ENCODE assay signal across 1 cellular context in the genomic region with DNA sequence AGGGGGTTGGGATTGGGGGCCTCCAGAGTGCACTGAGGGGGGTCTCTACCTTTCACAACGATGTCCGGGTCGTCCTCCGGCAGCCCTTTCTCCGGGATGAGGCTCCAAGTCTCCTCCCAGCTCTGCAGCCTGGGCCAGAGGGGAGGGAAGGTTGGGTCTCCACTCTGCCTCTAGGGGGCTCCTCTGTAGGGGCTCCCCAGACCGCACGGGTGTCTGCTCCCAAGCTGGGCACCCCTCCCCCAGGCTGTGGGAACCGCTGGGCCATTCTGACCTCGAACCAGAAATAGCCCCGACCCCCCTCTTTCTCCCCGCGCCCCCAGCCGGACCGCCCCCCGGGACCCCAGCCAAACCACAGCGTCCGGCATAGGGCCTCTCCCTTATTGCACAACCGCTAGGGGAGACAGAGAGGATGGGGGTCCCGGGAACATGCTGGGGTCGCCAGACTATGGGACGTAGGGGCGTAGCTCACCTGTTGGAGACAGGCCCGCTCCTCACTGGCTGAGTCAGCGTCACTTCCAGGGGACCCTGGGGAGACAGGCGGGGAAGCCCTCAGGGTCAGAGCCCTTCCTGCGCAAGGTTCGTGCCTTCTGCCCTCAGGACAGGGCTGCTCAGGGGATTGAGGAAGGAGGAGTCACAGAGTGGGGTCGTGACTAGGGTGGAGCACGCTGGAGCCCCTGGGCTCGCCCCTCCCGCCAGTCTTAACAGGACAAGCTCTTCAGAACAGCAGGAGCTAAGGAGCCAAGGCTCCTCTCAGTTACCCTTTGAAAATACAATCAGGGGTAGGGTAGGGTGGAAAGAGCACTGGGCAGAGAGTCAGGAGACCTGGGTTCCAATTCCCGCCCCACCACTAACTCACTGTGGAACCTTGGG.
TF ChIP-seq lines count a peak whose summit lies in the region.

No MANE protein-coding gene starts in this region.

TF ChIP-seq in HCT116, 20 proteins besides CTCF, POLR2A, EP300 and RAD21:
- TF ChIP-seq ZNF274 (IDR thresholded peaks at IDR 0.05; ENCODE audit: low read depth, low read length): no peak
- no peak for TF ChIP-seq SRF (IDR thresholded peaks at IDR 0.05; ENCODE audit: low read depth)
- TF ChIP-seq, protein P1, sequence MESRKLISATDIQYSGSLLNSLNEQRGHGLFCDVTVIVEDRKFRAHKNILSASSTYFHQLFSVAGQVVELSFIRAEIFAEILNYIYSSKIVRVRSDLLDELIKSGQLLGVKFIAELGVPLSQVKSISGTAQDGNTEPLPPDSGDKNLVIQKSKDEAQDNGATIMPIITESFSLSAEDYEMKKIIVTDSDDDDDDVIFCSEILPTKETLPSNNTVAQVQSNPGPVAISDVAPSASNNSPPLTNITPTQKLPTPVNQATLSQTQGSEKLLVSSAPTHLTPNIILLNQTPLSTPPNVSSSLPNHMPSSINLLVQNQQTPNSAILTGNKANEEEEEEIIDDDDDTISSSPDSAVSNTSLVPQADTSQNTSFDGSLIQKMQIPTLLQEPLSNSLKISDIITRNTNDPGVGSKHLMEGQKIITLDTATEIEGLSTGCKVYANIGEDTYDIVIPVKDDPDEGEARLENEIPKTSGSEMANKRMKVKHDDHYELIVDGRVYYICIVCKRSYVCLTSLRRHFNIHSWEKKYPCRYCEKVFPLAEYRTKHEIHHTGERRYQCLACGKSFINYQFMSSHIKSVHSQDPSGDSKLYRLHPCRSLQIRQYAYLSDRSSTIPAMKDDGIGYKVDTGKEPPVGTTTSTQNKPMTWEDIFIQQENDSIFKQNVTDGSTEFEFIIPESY (IDR thresholded peaks at IDR 0.05; ENCODE audit: extremely low read depth, insufficient replicate concordance, low read length): no peak
- TF ChIP-seq EZH2 (IDR thresholded peaks at IDR 0.05): no peak
- TF ChIP-seq EZH2phosphoT487 (IDR thresholded peaks at IDR 0.05; ENCODE audit: borderline replicate concordance): no peak
- TF ChIP-seq, protein P2, sequence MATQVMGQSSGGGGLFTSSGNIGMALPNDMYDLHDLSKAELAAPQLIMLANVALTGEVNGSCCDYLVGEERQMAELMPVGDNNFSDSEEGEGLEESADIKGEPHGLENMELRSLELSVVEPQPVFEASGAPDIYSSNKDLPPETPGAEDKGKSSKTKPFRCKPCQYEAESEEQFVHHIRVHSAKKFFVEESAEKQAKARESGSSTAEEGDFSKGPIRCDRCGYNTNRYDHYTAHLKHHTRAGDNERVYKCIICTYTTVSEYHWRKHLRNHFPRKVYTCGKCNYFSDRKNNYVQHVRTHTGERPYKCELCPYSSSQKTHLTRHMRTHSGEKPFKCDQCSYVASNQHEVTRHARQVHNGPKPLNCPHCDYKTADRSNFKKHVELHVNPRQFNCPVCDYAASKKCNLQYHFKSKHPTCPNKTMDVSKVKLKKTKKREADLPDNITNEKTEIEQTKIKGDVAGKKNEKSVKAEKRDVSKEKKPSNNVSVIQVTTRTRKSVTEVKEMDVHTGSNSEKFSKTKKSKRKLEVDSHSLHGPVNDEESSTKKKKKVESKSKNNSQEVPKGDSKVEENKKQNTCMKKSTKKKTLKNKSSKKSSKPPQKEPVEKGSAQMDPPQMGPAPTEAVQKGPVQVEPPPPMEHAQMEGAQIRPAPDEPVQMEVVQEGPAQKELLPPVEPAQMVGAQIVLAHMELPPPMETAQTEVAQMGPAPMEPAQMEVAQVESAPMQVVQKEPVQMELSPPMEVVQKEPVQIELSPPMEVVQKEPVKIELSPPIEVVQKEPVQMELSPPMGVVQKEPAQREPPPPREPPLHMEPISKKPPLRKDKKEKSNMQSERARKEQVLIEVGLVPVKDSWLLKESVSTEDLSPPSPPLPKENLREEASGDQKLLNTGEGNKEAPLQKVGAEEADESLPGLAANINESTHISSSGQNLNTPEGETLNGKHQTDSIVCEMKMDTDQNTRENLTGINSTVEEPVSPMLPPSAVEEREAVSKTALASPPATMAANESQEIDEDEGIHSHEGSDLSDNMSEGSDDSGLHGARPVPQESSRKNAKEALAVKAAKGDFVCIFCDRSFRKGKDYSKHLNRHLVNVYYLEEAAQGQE (IDR thresholded peaks at IDR 0.05; ENCODE audit: low read depth): no peak
- TF ChIP-seq CBX3 (IDR thresholded peaks at IDR 0.05; ENCODE audit: low read depth): no peak
- TF ChIP-seq SIN3A (IDR thresholded peaks at IDR 0.05; ENCODE audit: low read depth): no peak
- TF ChIP-seq ZFX (IDR thresholded peaks at IDR 0.05): no peak
- TF ChIP-seq, protein P3, sequence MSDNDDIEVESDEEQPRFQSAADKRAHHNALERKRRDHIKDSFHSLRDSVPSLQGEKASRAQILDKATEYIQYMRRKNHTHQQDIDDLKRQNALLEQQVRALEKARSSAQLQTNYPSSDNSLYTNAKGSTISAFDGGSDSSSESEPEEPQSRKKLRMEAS (IDR thresholded peaks at IDR 0.05): no peak
- no peak for TF ChIP-seq FOSL1 (IDR thresholded peaks at IDR 0.05; ENCODE audit: low read depth)
- no peak for TF ChIP-seq EGR1 (IDR thresholded peaks at IDR 0.05; ENCODE audit: low read depth)
- no peak for TF ChIP-seq JUND (IDR thresholded peaks at IDR 0.05)
- TF ChIP-seq SP1 (IDR thresholded peaks at IDR 0.05; ENCODE audit: low read depth): no peak
- no peak for TF ChIP-seq TCF7L2 (IDR thresholded peaks at IDR 0.05; ENCODE audit: borderline replicate concordance, extremely low read depth, insufficient read depth, insufficient read length)
- no peak for TF ChIP-seq POLR2AphosphoS5 (IDR thresholded peaks at IDR 0.05; ENCODE audit: low read depth, low read length)
- no peak for TF ChIP-seq ELF1 (IDR thresholded peaks at IDR 0.05; ENCODE audit: borderline replicate concordance, low read depth)
- no peak for TF ChIP-seq YY1 (IDR thresholded peaks at IDR 0.05; ENCODE audit: extremely low read depth, insufficient replicate concordance, low read depth, low read length)
